In genomic region chr9:138077898-138078540, GRCh38 we compare ENCODE assay signal across 19 cellular contexts.
DNase-seq lines count a peak whose midpoint lies in the region; ATAC-seq and TF ChIP-seq lines count a peak whose summit lies in the region.
"Had no signal": no experiment of that assay in that cellular context is flagged by ENCODE, and none has a peak within 500 bp of the region (broad histone marks: within the 10 kb centered on the region; RNA-seq: fewer than 3 reads in every experiment).

No MANE protein-coding gene starts in this region.

- H3K27me3 ChIP-seq in H7 (ENCODE audit: control insufficient read depth, insufficient read depth, low read length) (no peaks in the 10 kb centered on the region), spleen (replicated peaks in 1 of 7) (peaks cover 0 to 50% (median 0%) of the 10 kb centered on the region in 7 donors), prostate gland (replicated peaks; ENCODE audit: insufficient read depth) (no peaks in the 10 kb centered on the region)
- H3K27me3 ChIP-seq: BE2C, MG63 had no signal

- in situ Hi-C loops in KBM-7 (cut with MboI; ENCODE audit: low pct_unique_long_range_greater_than_20kb, low sequenced_read_pairs), result no loop called here

- H3K4me3 Mint-ChIP-seq in WTC11 (no peak overlapping the region), glutamatergic neuron (ENCODE audit: unreplicated experiment) (no peak overlapping the region)
- H3K4me3 Mint-ChIP-seq: CD4-positive, alpha-beta memory T cell had no signal

- H3K27ac Mint-ChIP-seq in WTC11 (peak overlapping the region; percentile 39; the same call in 1 of the 2 replicates), glutamatergic neuron (ENCODE audit: unreplicated experiment) (peak overlapping the region; percentile 19)

- no peaks in the 10 kb centered on the region; the same call in 1 of the 2 replicates for H3K27me3 Mint-ChIP-seq in WTC11 (ENCODE audit: low read depth)
- peaks cover 18% of the 10 kb centered on the region for H3K27me3 Mint-ChIP-seq in glutamatergic neuron (ENCODE audit: unreplicated experiment)

- TF ChIP-seq POLR2A in spleen (IDR thresholded peaks at IDR 0.05) (no peak), prostate gland (IDR thresholded peaks at IDR 0.05) (no peak)

- no peaks in the 10 kb centered on the region for H3K36me3 ChIP-seq in H7 (replicated peaks; ENCODE audit: control insufficient read depth, insufficient read depth, low read length)
- H3K36me3 ChIP-seq in spleen, result no peaks in the 10 kb centered on the region
- H3K36me3 ChIP-seq in prostate gland, result no peaks in the 10 kb centered on the region
- H3K36me3 ChIP-seq: BE2C, MG63 had no signal

- H3K4me1 Mint-ChIP-seq in WTC11 (peaks cover 10% of the 10 kb centered on the region), glutamatergic neuron (ENCODE audit: low read depth, unreplicated experiment) (peaks cover 15% of the 10 kb centered on the region)
- H3K4me1 Mint-ChIP-seq: CD4-positive, alpha-beta memory T cell had no signal

- H3K9me3 Mint-ChIP-seq in WTC11 (peaks cover 18% of the 10 kb centered on the region), glutamatergic neuron (ENCODE audit: unreplicated experiment) (peaks cover 29% of the 10 kb centered on the region)
- H3K9me3 Mint-ChIP-seq: CD4-positive, alpha-beta memory T cell had no signal

- 66 to 88% (median 85%) methylated on average over 11 to 13 of the region's 13 CpGs for WGBS in spleen, 5 donors
- 83% methylated on average over 13 of the region's 13 CpGs for WGBS in prostate gland

- no peaks in the 10 kb centered on the region for H3K4me1 ChIP-seq in spleen
- no peaks in the 10 kb centered on the region for H3K4me1 ChIP-seq in prostate gland (replicated peaks)
- H3K4me1 ChIP-seq: BE2C had no signal

- H3K4me3 ChIP-seq in H7 (ENCODE audit: insufficient read depth, low read depth, low read length) (no peak overlapping the region), spleen (no peak overlapping the region), prostate gland (no peak overlapping the region)
- H3K4me3 ChIP-seq: GM23248, MG63 had no signal

- POLR2A ChIA-PET in WTC11 (lab: Charles Lee), result no interaction called here

- no peak for TF ChIP-seq CTCF in WTC11 (IDR thresholded peaks at IDR 0.05)
- TF ChIP-seq CTCF in glutamatergic neuron (IDR thresholded peaks at IDR 0.05; ENCODE audit: partially characterized antibody, unreplicated experiment), result no peak
- no peak for TF ChIP-seq CTCF in spleen (IDR thresholded peaks at IDR 0.05 in 8 of 11, conservative IDR thresholded peaks at IDR 0.05 in 3 of 11)
- TF ChIP-seq CTCF in prostate gland (IDR thresholded peaks at IDR 0.05), result no peak

- H3K9me3 ChIP-seq in spleen, result no peaks in the 10 kb centered on the region
- H3K9me3 ChIP-seq in prostate gland, result no peaks in the 10 kb centered on the region
- H3K9me3 ChIP-seq: BE2C, MG63 had no signal

- CTCF ChIA-PET in WTC11 (lab: Charles Lee), result no interaction called here

- H3K36me3 Mint-ChIP-seq in WTC11, result peaks cover 43% of the 10 kb centered on the region
- H3K36me3 Mint-ChIP-seq in glutamatergic neuron (ENCODE audit: unreplicated experiment), result peaks cover 43% of the 10 kb centered on the region
- H3K36me3 Mint-ChIP-seq: CD4-positive, alpha-beta memory T cell had no signal

- DNase-seq in H7 (peak; percentile 11), WTC11 (ENCODE audit: low spot score) (no peak), glutamatergic neuron (no peak), spleen (peak; percentile 36), prostate gland (ENCODE audit: low spot score) (no peak), KBM-7 (no peak)
- DNase-seq: BE2C; CD4-positive, alpha-beta memory T cell; DND-41; GDM1; GM23248; MG63; NCI-H1092 treated with DMSO at 0.1 percent for 48 hours; NCI-H1694 treated with DMSO at 0.1 percent for 48 hours; NCI-H345; NCI-H69 had no signal

- no peak for ATAC-seq in WTC11
- ATAC-seq in GM21367 (IDR thresholded peaks at IDR 0.05; ENCODE audit: unreplicated experiment), result no peak

- intact Hi-C loops in spleen (cut with DNase I; ENCODE audit: low total_unique reads), result no loop called here
- intact Hi-C loops in prostate gland (cut with DNase I), result no loop called here

- H3K27ac ChIP-seq in spleen (no peak overlapping the region), prostate gland (no peak overlapping the region)
- H3K27ac ChIP-seq: GM23248, HL-60, KMS-11 had no signal

TF ChIP-seq in WTC11, 78 proteins besides CTCF, POLR2A, EP300 and RAD21:
- TF ChIP-seq ZBTB43 (CRISPR knock-in tag; IDR thresholded peaks at IDR 0.05) (no peak), FOXJ3 (CRISPR knock-in tag; IDR thresholded peaks at IDR 0.05; ENCODE audit: borderline replicate concordance) (no peak), NR1H2 (CRISPR knock-in tag; IDR thresholded peaks at IDR 0.05) (no peak), CBFB (CRISPR knock-in tag; IDR thresholded peaks at IDR 0.05; ENCODE audit: low read depth) (no peak), ATF3 (CRISPR knock-in tag; conservative IDR thresholded peaks at IDR 0.05) (no peak), GTF2I (CRISPR knock-in tag; conservative IDR thresholded peaks at IDR 0.05) (no peak), ZNF281 (CRISPR knock-in tag; IDR thresholded peaks at IDR 0.05) (no peak)

Comparison
In these comparisons a context has a peak if more than half of its experiments do, and no peak if none do; other contexts are left out.
1. DNase-seq: peak in H7 (single experiment) and spleen (single experiment); none in WTC11 (single experiment), glutamatergic neuron (single experiment), prostate gland (single experiment) and KBM-7 (single experiment).